Comparison of ENCODE assay signal across 24 cellular contexts in genomic region chr17:54007855-54008254, GRCh38.
A peak's percentile ranks its signal among the peaks of the same experiment; 100 is the strongest.
DNase-seq lines count a peak whose midpoint lies in the region; ATAC-seq, FAIRE-seq and TF ChIP-seq lines count a peak whose summit lies in the region.
"Had no signal": no experiment of that assay in that cellular context is flagged by ENCODE, and none has a peak within 500 bp of the region (broad histone marks: within the 10 kb centered on the region; RNA-seq: fewer than 3 reads in every experiment).

No MANE protein-coding gene starts in this region.

- H3K9ac ChIP-seq in H1 (replicated peaks in 1 of 4; ENCODE audit: extremely low read depth in 1 of 4, low read depth in 3 of 4, low read length in 3 of 4), result no peak overlapping the region
- no peak overlapping the region for H3K9ac ChIP-seq in mesendoderm (ENCODE audit: low read length)
- H3K9ac ChIP-seq: BLaER1 treated with 17β-estradiol and CSF1 and Interleukin-3, amounts not matched to agents 10 nM and 100 nM had no signal

- H2BK5ac ChIP-seq in H1 (ENCODE audit: low read depth, low read length) (no peak overlapping the region), mesendoderm (ENCODE audit: low read length) (no peak overlapping the region)

- no peak overlapping the region for H3K4me3 ChIP-seq in H1 (ENCODE audit: extremely low read depth in 1 of 4, insufficient read depth in 2 of 4, low read depth in 3 of 4, low read length in 4 of 4)
- H3K4me3 ChIP-seq in mesendoderm (ENCODE audit: low read length), result no peak overlapping the region
- H3K4me3 ChIP-seq: BLaER1 treated with 17β-estradiol and CSF1 and Interleukin-3, amounts not matched to agents 10 nM and 100 nM; MG63; SJCRH30 had no signal

- POLR2A ChIA-PET in H1 (lab: Charles Lee; ENCODE audit: partially characterized antibody), result no interaction called here

- H2BK15ac ChIP-seq in H1 (ENCODE audit: low read length), result no peak overlapping the region
- no peak overlapping the region for H2BK15ac ChIP-seq in mesendoderm (replicated peaks; ENCODE audit: low read depth)

- H3K27ac ChIP-seq in H1 (ENCODE audit: low read depth, low read length) (no peak overlapping the region), mesendoderm (ENCODE audit: low read depth, low read length) (no peak overlapping the region)
- H3K27ac ChIP-seq: BLaER1 treated with 17β-estradiol and CSF1 and Interleukin-3, amounts not matched to agents 10 nM and 100 nM; SJCRH30 had no signal

- H4K5ac ChIP-seq in H1 (ENCODE audit: insufficient read length, low read depth, low read length) (no peak overlapping the region), mesendoderm (ENCODE audit: low read length) (no peak overlapping the region)

- no peak overlapping the region for H2AFZ ChIP-seq in H1 (ENCODE audit: low read length)

- no peaks in the 10 kb centered on the region for H3K27me3 ChIP-seq in H1 (replicated peaks in 1 of 4; ENCODE audit: control insufficient read depth in 3 of 4, extremely low read depth in 1 of 4, insufficient read depth in 3 of 4, low read length in 3 of 4)
- H3K27me3 ChIP-seq in mesendoderm (ENCODE audit: insufficient read depth, low read length, poor library complexity), result no peaks in the 10 kb centered on the region
- H3K27me3 ChIP-seq: BLaER1 treated with 17β-estradiol and CSF1 and Interleukin-3, amounts not matched to agents 10 nM and 100 nM; MG63; SJCRH30 had no signal

- no peak for TF ChIP-seq POLR2A in H1 (IDR thresholded peaks at IDR 0.05; ENCODE audit: control extremely low read depth in 1 of 2, low read depth in 2 of 2, low read length in 2 of 2)

- TF ChIP-seq EP300 in H1 (IDR thresholded peaks at IDR 0.05; ENCODE audit: borderline replicate concordance in 1 of 2, low read depth in 2 of 2, low read length in 2 of 2), result no peak

- H4K91ac ChIP-seq in H1 (replicated peaks; ENCODE audit: insufficient read length, low read length), result no peak overlapping the region

- peak; percentile 20 to 42; a peak in 2 of 4 replicates for TF ChIP-seq RAD21 in H1 (IDR thresholded peaks at IDR 0.05 in 1 of 2, conservative IDR thresholded peaks at IDR 0.05 in 1 of 2; ENCODE audit: low read depth in 2 of 2, low read length in 2 of 2)

- H3K4me1 ChIP-seq in H1 (replicated peaks in 1 of 4; ENCODE audit: control insufficient read depth in 3 of 4, insufficient read depth in 4 of 4, low read length in 3 of 4), result no peaks in the 10 kb centered on the region
- no peaks in the 10 kb centered on the region for H3K4me1 ChIP-seq in mesendoderm (ENCODE audit: control insufficient read depth, low read depth, low read length)
- H3K4me1 ChIP-seq: BLaER1 treated with 17β-estradiol and CSF1 and Interleukin-3, amounts not matched to agents 10 nM and 100 nM; SJCRH30 had no signal

- FAIRE-seq in D721Med (lab: Jason Lieb, UNC) (no peak), H1 (lab: Jason Lieb, UNC) (no peak)
- FAIRE-seq: A204.1, RCC 7860 had no signal

- intact Hi-C loops in Right ventricle myocardium superior (cut with DNase I), result no loop called here

- H3K9me3 ChIP-seq in H1 (ENCODE audit: insufficient read depth in 2 of 2, low read depth in 1 of 2, low read length in 1 of 2), result no peaks in the 10 kb centered on the region
- H3K9me3 ChIP-seq: BLaER1 treated with 17β-estradiol and CSF1 and Interleukin-3, amounts not matched to agents 10 nM and 100 nM; MG63; SJCRH30 had no signal

- no peak overlapping the region for H3K56ac ChIP-seq in H1 (replicated peaks; ENCODE audit: insufficient read length, low read depth, low read length)
- no peak overlapping the region for H3K56ac ChIP-seq in mesendoderm (ENCODE audit: low read length)

- no peak overlapping the region for H2BK120ac ChIP-seq in H1 (replicated peaks; ENCODE audit: low read depth, low read length)
- no peak overlapping the region for H2BK120ac ChIP-seq in mesendoderm (ENCODE audit: low read depth, low read length)

- H2AK5ac ChIP-seq in H1 (ENCODE audit: low read depth, low read length), result no peak overlapping the region
- H2AK5ac ChIP-seq in mesendoderm (ENCODE audit: low read length), result no peak overlapping the region

- TF ChIP-seq CTCF in D721Med (IDR thresholded peaks at IDR 0.05; ENCODE audit: insufficient read depth, missing control alignments) (peak; percentile 11), H1 (IDR thresholded peaks at IDR 0.05; ENCODE audit: control extremely low read depth in 1 of 3, insufficient read depth in 1 of 3, low read depth in 1 of 3, low read length in 3 of 3) (peak in 2 of 3 experiments; percentile 5 to 10; a peak in 2 of 4 replicates)

- no peaks in the 10 kb centered on the region for H3K79me1 ChIP-seq in H1 (ENCODE audit: low read depth, low read length)
- H3K79me1 ChIP-seq in mesendoderm (ENCODE audit: low read length), result no peaks in the 10 kb centered on the region

- H3K23me2 ChIP-seq in H1 (ENCODE audit: low read depth, low read length), result no peaks in the 10 kb centered on the region; the same call in 1 of the 2 replicates

- no peaks in the 10 kb centered on the region for H4K20me1 ChIP-seq in H1 (replicated peaks in 1 of 2; ENCODE audit: control insufficient read depth in 1 of 2, insufficient read depth in 2 of 2, low read length in 2 of 2)
- H4K20me1 ChIP-seq: BLaER1 treated with 17β-estradiol and CSF1 and Interleukin-3, amounts not matched to agents 10 nM and 100 nM had no signal

- H3K4ac ChIP-seq in H1 (replicated peaks; ENCODE audit: insufficient read length, low read depth, low read length) (no peak overlapping the region), mesendoderm (ENCODE audit: low read depth, low read length) (no peak overlapping the region)

- no peak overlapping the region for H3K18ac ChIP-seq in H1 (ENCODE audit: extremely low read depth, low read length)
- H3K18ac ChIP-seq in mesendoderm (ENCODE audit: low read length), result no peak overlapping the region

- no peak for ATAC-seq in Right ventricle myocardium superior (ENCODE audit: poor library complexity)

- H3K14ac ChIP-seq in H1 (ENCODE audit: insufficient read length), result no peak overlapping the region

- H3K4me2 ChIP-seq in H1 (ENCODE audit: insufficient read depth in 1 of 2, low read depth in 2 of 2, low read length in 2 of 2) (no peak overlapping the region), mesendoderm (ENCODE audit: low read length) (no peak overlapping the region)
- H3K4me2 ChIP-seq: BLaER1 treated with 17β-estradiol and CSF1 and Interleukin-3, amounts not matched to agents 10 nM and 100 nM had no signal

- H3K79me2 ChIP-seq in H1 (ENCODE audit: control insufficient read depth in 1 of 2, insufficient read depth in 2 of 2, low read length in 2 of 2) (no peaks in the 10 kb centered on the region), mesendoderm (ENCODE audit: control insufficient read depth, insufficient read depth, low read length) (no peaks in the 10 kb centered on the region)

- CTCF ChIA-PET in H1 (lab: Charles Lee; ENCODE audit: partially characterized antibody), result no interaction called here

- H2BK20ac ChIP-seq in H1 (ENCODE audit: low read length), result no peak overlapping the region

- H4K8ac ChIP-seq in H1 (ENCODE audit: extremely low read depth, insufficient read depth, low read length) (no peak overlapping the region), mesendoderm (ENCODE audit: low read depth, low read length) (no peak overlapping the region)

- no peak for DNase-seq in D721Med (ENCODE audit: insufficient read length, low spot score)
- peak; percentile 14 for DNase-seq in LHCN-M2 (ENCODE audit: low read depth)
- DNase-seq in H1 (ENCODE audit: low read depth in 1 of 2, low spot score in 2 of 2), result no peak
- peak; percentile 18 for DNase-seq in mesendoderm
- DNase-seq in NAMALWA (ENCODE audit: low spot score), result no peak
- DNase-seq in AG20443 (ENCODE audit: low spot score), result no peak
- DNase-seq in Right ventricle myocardium superior, result no peak
- DNase-seq: AML-193; CD4-positive, alpha-beta T cell; DND-41; H7; KBM-7; MG63; NCI-H1092; NCI-H1417 treated with DMSO at 0.1 percent for 48 hours; NCI-H1694 treated with DMSO at 0.1 percent for 48 hours; NCI-H2081; NCI-H2227 treated with DMSO at 0.1 percent for 48 hours; NCI-H510A; NCI-H69; SJCRH30 had no signal

- H3K23ac ChIP-seq in H1 (ENCODE audit: insufficient read length), result no peak overlapping the region
- no peak overlapping the region for H3K23ac ChIP-seq in mesendoderm (ENCODE audit: low read length)

- 88% methylated on average over 2 of the region's 2 CpGs; no CpG with 5 or more reads in 1 of the 2 experiments for WGBS in H1 (ENCODE audit: extremely low coverage in 1 of 2, insufficient coverage in 1 of 2, insufficient read length in 1 of 2, insufficient replicate concordance in 2 of 2, low coverage in 1 of 2, low lambda C conversion rate in 2 of 2, missing lambda C conversion rate in 1 of 2), 2 experiments
- no CpG with 5 or more reads among the region's 2 CpGs for WGBS in mesendoderm (ENCODE audit: extremely low coverage, insufficient coverage, low lambda C conversion rate)

- H3K36me3 ChIP-seq in H1 (ENCODE audit: control insufficient read depth in 2 of 4, insufficient read depth in 4 of 4, low read length in 3 of 4) (no peaks in the 10 kb centered on the region), mesendoderm (ENCODE audit: control insufficient read depth, insufficient read depth, low read length) (no peaks in the 10 kb centered on the region)
- H3K36me3 ChIP-seq: BLaER1 treated with 17β-estradiol and CSF1 and Interleukin-3, amounts not matched to agents 10 nM and 100 nM; MG63; SJCRH30 had no signal

- no peak overlapping the region for H2BK12ac ChIP-seq in H1 (ENCODE audit: low read depth, low read length)

TF ChIP-seq in H1, 55 proteins besides CTCF, POLR2A, EP300 and RAD21 (continues in another document):
- TF ChIP-seq ZNF274 (IDR thresholded peaks at IDR 0.05; ENCODE audit: borderline replicate concordance, extremely low read depth, low read length) (no peak), SP1 (IDR thresholded peaks at IDR 0.05; ENCODE audit: low read depth, low read length) (no peak), POU5F1 (IDR thresholded peaks at IDR 0.05; ENCODE audit: low read depth, low read length) (no peak)

Comparison
In these comparisons a context has a peak if more than half of its experiments do, and no peak if none do; other contexts are left out.
1. DNase-seq: peak in LHCN-M2 (single experiment) and mesendoderm (single experiment); none in D721Med (single experiment), H1 (0 of 2), NAMALWA (single experiment), AG20443 (single experiment) and Right ventricle myocardium superior (single experiment).